In the genomic region with DNA sequence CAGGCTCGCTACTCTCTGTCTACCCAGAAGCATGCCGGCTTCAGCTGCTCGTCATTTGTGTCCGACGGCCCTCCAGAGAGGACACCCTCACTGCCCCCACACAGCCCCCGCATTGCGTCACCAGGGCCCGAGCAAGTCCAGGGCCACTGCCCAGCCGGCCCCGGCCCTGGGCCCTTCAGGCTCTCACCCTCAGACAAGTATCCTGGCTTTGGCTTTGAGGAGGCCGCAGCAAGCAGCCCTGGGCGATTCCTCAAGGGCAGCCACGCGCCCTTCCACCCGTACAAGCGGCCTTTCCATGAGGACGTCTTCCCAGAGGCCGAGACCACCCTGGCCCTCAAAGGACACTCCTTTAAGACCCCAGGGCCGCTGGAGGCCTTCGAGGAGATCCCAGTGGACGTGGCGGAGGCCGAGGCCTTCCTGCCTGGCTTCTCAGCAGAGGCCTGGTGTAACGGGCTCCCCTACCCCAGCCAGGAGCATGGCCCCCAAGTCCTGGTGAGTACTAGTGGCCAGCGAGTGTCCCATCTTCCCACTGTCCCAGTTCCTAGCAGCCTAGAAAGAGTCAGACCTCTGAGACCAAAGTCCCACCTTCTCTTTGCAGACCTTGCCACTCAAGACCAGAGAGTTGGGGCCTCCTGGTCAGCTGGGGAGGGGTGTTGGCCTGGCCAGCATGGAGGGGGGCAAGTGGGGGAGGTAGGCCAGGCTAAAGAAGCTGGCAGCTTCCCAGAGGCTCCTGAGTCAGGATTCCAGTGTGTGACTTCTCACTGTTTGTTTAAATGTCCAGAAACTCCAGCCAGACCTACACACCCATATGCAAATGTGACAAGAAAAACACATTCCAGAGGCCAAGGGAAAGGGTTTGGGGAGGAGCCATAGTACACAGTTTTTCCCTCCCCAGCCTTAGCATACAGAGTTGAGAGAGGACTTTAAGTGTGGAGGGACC, we compare ENCODE assay signal across 13 cellular contexts. TPM values are rescaled to one million over a fixed set of nuclear protein-coding genes. Genes with fewer than 3 reads are reported as not detected.
DNase-seq lines count a peak whose midpoint lies in the region; ATAC-seq and TF ChIP-seq lines count a peak whose summit lies in the region.
"Had no signal": no experiment of that assay in that cellular context is flagged by ENCODE, and none has a peak within 500 bp of the region (broad histone marks: within the 10 kb centered on the region; RNA-seq: fewer than 3 reads in every experiment).

No MANE protein-coding gene starts in this region.

- H3K27ac Mint-ChIP-seq in neural progenitor cell, result no peak overlapping the region
- no peak overlapping the region for H3K27ac Mint-ChIP-seq in activated CD4-positive, alpha-beta T cell treated with anti-CD3 and anti-CD28 coated beads, Interleukin-2, amount 10 ng/mL, durations not matched to agents 7 days and 5 days

- H2AFZ ChIP-seq in neural progenitor cell (replicated peaks), result no peak overlapping the region

- H3K9me3 ChIP-seq in neural progenitor cell (ENCODE audit: low read depth), result no peaks in the 10 kb centered on the region

- POLR2A ChIA-PET in RWPE1 (lab: Yijun Ruan, JAX; ENCODE audit: low non-redundant PET), result no interaction called here
- POLR2A ChIA-PET in activated CD4-positive, alpha-beta T cell treated with anti-CD3 and anti-CD28 coated beads, Interleukin-2, amount 10 ng/mL, durations not matched to agents 7 days and 5 days (lab: Charles Lee), result no interaction called here

- no peak overlapping the region for H3K9ac ChIP-seq in neural progenitor cell

- TF ChIP-seq CTCF in RWPE1 (conservative IDR thresholded peaks at IDR 0.05; ENCODE audit: low read depth) (no peak), foreskin fibroblast (IDR thresholded peaks at IDR 0.05; ENCODE audit: low read depth, low read length) (no peak), retinal pigment epithelial cell (conservative IDR thresholded peaks at IDR 0.05; ENCODE audit: low read depth, low read length) (no peak), neural progenitor cell (IDR thresholded peaks at IDR 0.05) (no peak)

- no peaks in the 10 kb centered on the region for H4K20me1 ChIP-seq in neural progenitor cell (ENCODE audit: low read depth)

- H3K79me2 ChIP-seq in neural progenitor cell (ENCODE audit: low read depth), result no peaks in the 10 kb centered on the region

- no peak overlapping the region for H3K4me2 ChIP-seq in neural progenitor cell

- no peaks in the 10 kb centered on the region for H3K9me3 Mint-ChIP-seq in neural progenitor cell
- H3K9me3 Mint-ChIP-seq in activated CD4-positive, alpha-beta T cell treated with anti-CD3 and anti-CD28 coated beads, Interleukin-2, amount 10 ng/mL, durations not matched to agents 7 days and 5 days, result no peaks in the 10 kb centered on the region

- ATAC-seq in HG02571 (IDR thresholded peaks at IDR 0.05; ENCODE audit: unreplicated experiment) (no peak), GM19023 (IDR thresholded peaks at IDR 0.05; ENCODE audit: unreplicated experiment) (no peak)

- no peaks in the 10 kb centered on the region for H3K36me3 ChIP-seq in neural progenitor cell

- no peaks in the 10 kb centered on the region for H3K36me3 Mint-ChIP-seq in neural progenitor cell
- H3K36me3 Mint-ChIP-seq in activated CD4-positive, alpha-beta T cell treated with anti-CD3 and anti-CD28 coated beads, Interleukin-2, amount 10 ng/mL, durations not matched to agents 7 days and 5 days (ENCODE audit: low read depth), result no peaks in the 10 kb centered on the region

- H3K27me3 ChIP-seq in neural progenitor cell, result no peaks in the 10 kb centered on the region

- peak; percentile 73 for DNase-seq in EL
- peak; percentile 70 for DNase-seq in RWPE1 (ENCODE audit: low spot score)
- peak; percentile 47 to 77 for DNase-seq in foreskin fibroblast
- DNase-seq in retinal pigment epithelial cell (ENCODE audit: low read depth), result peak; percentile 50
- DNase-seq in neural progenitor cell (ENCODE audit: low spot score), result no peak
- DNase-seq in activated CD4-positive, alpha-beta T cell treated with anti-CD3 and anti-CD28 coated beads, Interleukin-2, amount 10 ng/mL, durations not matched to agents 7 days and 5 days, result no peak
- DNase-seq: activated CD4-positive, alpha-beta T cell treated with anti-CD3 and anti-CD28 coated beads, Interleukin-2, amount 50 U/mL, for 48 hours; caudate nucleus; NCI-H1105 treated with DMSO at 0.1 percent for 48 hours; stimulated activated CD4-positive, alpha-beta T cell treated with anti-CD3 and anti-CD28 coated beads, Interleukin-15, amount 100 ng/mL, for 24 hours had no signal

- H3K4me3 ChIP-seq in foreskin fibroblast (ENCODE audit: low read depth in 1 of 2, low read length in 2 of 2) (no peak overlapping the region), retinal pigment epithelial cell (ENCODE audit: low read length) (no peak overlapping the region), neural progenitor cell (no peak overlapping the region)

- H3K27me3 Mint-ChIP-seq in neural progenitor cell (ENCODE audit: insufficient read depth, low read depth), result peaks cover 12% of the 10 kb centered on the region
- H3K27me3 Mint-ChIP-seq in activated CD4-positive, alpha-beta T cell treated with anti-CD3 and anti-CD28 coated beads, Interleukin-2, amount 10 ng/mL, durations not matched to agents 7 days and 5 days, result no peaks in the 10 kb centered on the region

- H3K4me1 Mint-ChIP-seq in neural progenitor cell, result peaks cover 40% of the 10 kb centered on the region
- no peaks in the 10 kb centered on the region for H3K4me1 Mint-ChIP-seq in activated CD4-positive, alpha-beta T cell treated with anti-CD3 and anti-CD28 coated beads, Interleukin-2, amount 10 ng/mL, durations not matched to agents 7 days and 5 days

- H3F3A ChIP-seq in neural progenitor cell (ENCODE audit: low read depth), result no peaks in the 10 kb centered on the region

- peaks cover 14% of the 10 kb centered on the region for H3K4me1 ChIP-seq in neural progenitor cell

- CTCF ChIA-PET in RWPE1 (lab: Yijun Ruan, JAX), result no interaction called here
- CTCF ChIA-PET in activated CD4-positive, alpha-beta T cell treated with anti-CD3 and anti-CD28 coated beads, Interleukin-2, amount 10 ng/mL, durations not matched to agents 7 days and 5 days (lab: Charles Lee), result no interaction called here

- no peak overlapping the region for H3K4me3 Mint-ChIP-seq in neural progenitor cell
- H3K4me3 Mint-ChIP-seq in activated CD4-positive, alpha-beta T cell treated with anti-CD3 and anti-CD28 coated beads, Interleukin-2, amount 10 ng/mL, durations not matched to agents 7 days and 5 days, result no peak overlapping the region

- H3K27ac ChIP-seq in RWPE1 (peak overlapping the region; percentile 80), neural progenitor cell (no peak overlapping the region)

RNA-seq across cellular contexts. Expression of gene FOXN1, which starts 18.6 kb away (rescaled TPM):
- not detected in 2 replicates for total RNA-seq in neural progenitor cell (ENCODE audit: low replicate concordance)
- not detected for total RNA-seq in activated CD4-positive, alpha-beta T cell treated with anti-CD3 and anti-CD28 coated beads, Interleukin-2, amount 10 ng/mL, durations not matched to agents 7 days and 5 days
- total RNA-seq: subcutaneous adipose tissue had no signal

RNA-seq across cellular contexts. Expression of gene UNC119, which starts 27.7 kb away (rescaled TPM):
- 61.4 and 103 TPM in 2 replicates for total RNA-seq in neural progenitor cell (ENCODE audit: low replicate concordance)
- total RNA-seq in activated CD4-positive, alpha-beta T cell treated with anti-CD3 and anti-CD28 coated beads, Interleukin-2, amount 10 ng/mL, durations not matched to agents 7 days and 5 days, result 10 to 100 TPM; 38.6 to 46.6 TPM

RNA-seq across cellular contexts. Expression of gene PIGS, which starts 46.6 kb away (rescaled TPM):
- 15.2 and 39.5 TPM in 2 replicates for total RNA-seq in neural progenitor cell (ENCODE audit: low replicate concordance)
- total RNA-seq in activated CD4-positive, alpha-beta T cell treated with anti-CD3 and anti-CD28 coated beads, Interleukin-2, amount 10 ng/mL, durations not matched to agents 7 days and 5 days, result 10 to 100 TPM; 61.7 to 62.6 TPM

RNA-seq across cellular contexts. Expression of gene SLC13A2, which starts 51.3 kb away (rescaled TPM):
- not detected in 2 replicates for total RNA-seq in neural progenitor cell (ENCODE audit: low replicate concordance)
- not detected for total RNA-seq in activated CD4-positive, alpha-beta T cell treated with anti-CD3 and anti-CD28 coated beads, Interleukin-2, amount 10 ng/mL, durations not matched to agents 7 days and 5 days
- total RNA-seq: subcutaneous adipose tissue had no signal

RNA-seq across cellular contexts. Expression of gene ALDOC, which starts 51.9 kb away (rescaled TPM):
- 38.6 and 66.6 TPM in 2 replicates for total RNA-seq in neural progenitor cell (ENCODE audit: low replicate concordance)
- 10 to 100 TPM; 61.4 to 63.4 TPM for total RNA-seq in activated CD4-positive, alpha-beta T cell treated with anti-CD3 and anti-CD28 coated beads, Interleukin-2, amount 10 ng/mL, durations not matched to agents 7 days and 5 days

Comparison
In these comparisons a context has a peak if more than half of its experiments do, and no peak if none do; other contexts are left out.
1. DNase-seq: peak in EL (single experiment), RWPE1 (single experiment), foreskin fibroblast (2 of 2) and retinal pigment epithelial cell (single experiment); none in neural progenitor cell (single experiment) and activated CD4-positive, alpha-beta T cell treated with anti-CD3 and anti-CD28 coated beads, Interleukin-2, amount 10 ng/mL, durations not matched to agents 7 days and 5 days (single experiment).